ENCODE assay signal across 9 cellular contexts in genomic region chr22:36775589-36775965, GRCh38. TPM values are rescaled to one million over a fixed set of nuclear protein-coding genes. Genes with fewer than 3 reads are reported as not detected.
DNase-seq lines count a peak whose midpoint lies in the region; TF ChIP-seq lines count a peak whose summit lies in the region.
"Had no signal": no experiment of that assay in that cellular context is flagged by ENCODE, and none has a peak within 500 bp of the region (broad histone marks: within the 10 kb centered on the region; RNA-seq: fewer than 3 reads in every experiment).

No MANE protein-coding gene starts in this region.

- peaks cover 6% of the 10 kb centered on the region for H3K27me3 Mint-ChIP-seq in Caco-2 (ENCODE audit: insufficient read depth, unreplicated experiment)

- intact Hi-C loops in Caco-2 (cut with micrococcal nuclease; ENCODE audit: unreplicated experiment) = loop anchor here (10.0 kb wide), 1 partner anchor 251 kb away; the partner anchor contains the start of gene EIF3D
- intact Hi-C loops in ascending aorta (cut with DNase I) = loop anchor here (2.0 to 10.0 kb wide), 4 partner anchors 277 to 769 kb away; partner anchors contain the start of gene KCTD17

- peak in 1 of 2 experiments; percentile 10 for DNase-seq in Caco-2
- DNase-seq in Peyer's patch = peak in 2 of 3 donors; percentile 53 to 66
- peak in 1 of 2 donors; percentile 69 for DNase-seq in ascending aorta (ENCODE audit: low spot score in 2 of 2)
- no peak for DNase-seq in amniotic stem cell (lab: John Stamatoyannopoulos, UW)
- no peak for DNase-seq in occipital lobe (lab: John Stamatoyannopoulos, UW)

- H3K4me3 ChIP-seq in Caco-2 (ENCODE audit: low read depth, low read length) (peak overlapping the region; percentile 68), HEK293 (ENCODE audit: low read depth, low read length) (peak overlapping the region; percentile 90), Peyer's patch (peak overlapping the region; percentile 64 to 97 (median 84)), ascending aorta (peak overlapping the region; percentile 76 to 90), iPS-18c (ENCODE audit: insufficient read depth, low read depth, low read length) (peak overlapping the region; percentile 84), skin epidermis (peak overlapping the region; percentile 65 to 98 (median 94))

- POLR2A ChIA-PET in Caco-2 (lab: Charles Lee) (interaction anchor here (0.6 to 0.9 kb wide), 2 partner anchors 424 to 548 kb away, joined by 3 to 4 read pairs; no protein-coding TSS in a partner anchor), HEK293 (lab: Yijun Ruan, JAX) (interaction anchor here (0.7 to 1.6 kb wide), 19 partner anchors 8 to 424 kb away, joined by 3 to 14 read pairs (median 3); partner anchors contain the start of genes EIF3D, MPST and TST)

- no peaks in the 10 kb centered on the region for H3K36me3 ChIP-seq in Caco-2 (ENCODE audit: control insufficient read depth, insufficient read depth, low read length)
- peaks cover 0 to 10% of the 10 kb centered on the region in 2 experiments; a peak in 2 of 3 replicates for H3K36me3 ChIP-seq in HEK293 (ENCODE audit: control insufficient read depth in 2 of 2, insufficient read depth in 1 of 2, low read length in 2 of 2)
- H3K36me3 ChIP-seq in Peyer's patch = no peaks in the 10 kb centered on the region
- no peaks in the 10 kb centered on the region for H3K36me3 ChIP-seq in ascending aorta

- peak overlapping the region; percentile 81 for H3K4me3 Mint-ChIP-seq in Caco-2 (ENCODE audit: unreplicated experiment)

- no peaks in the 10 kb centered on the region for H3K27me3 ChIP-seq in Caco-2 (replicated peaks; ENCODE audit: control insufficient read depth, insufficient read depth, low read length)
- H3K27me3 ChIP-seq in Peyer's patch = no peaks in the 10 kb centered on the region
- H3K27me3 ChIP-seq in ascending aorta = no peaks in the 10 kb centered on the region

- no peak overlapping the region; the same call in 1 of the 2 replicates for H3K27ac ChIP-seq in HEK293 (ENCODE audit: extremely low read depth, low read depth, low read length)
- H3K27ac ChIP-seq in Peyer's patch = peak overlapping the region; percentile 81 to 96 (median 88)
- H3K27ac ChIP-seq in ascending aorta = peak overlapping the region; percentile 75 to 79
- H3K27ac ChIP-seq in skin epidermis = peak overlapping the region; percentile 65 to 95 (median 90)

- H3K27ac Mint-ChIP-seq in Caco-2 (ENCODE audit: unreplicated experiment) = no peak overlapping the region

- TF ChIP-seq CTCF in Caco-2 (IDR thresholded peaks at IDR 0.05; ENCODE audit: insufficient read depth in 1 of 2, low read depth in 1 of 2, low read length in 1 of 2, severe bottlenecking in 1 of 2, unreplicated experiment in 1 of 2) (no peak), HEK293 (tag by site-specific recombination; IDR thresholded peaks at IDR 0.05) (no peak), Peyer's patch (IDR thresholded peaks at IDR 0.05) (no peak), ascending aorta (IDR thresholded peaks at IDR 0.05) (no peak)

- H3K9me3 ChIP-seq in Caco-2 (no peaks in the 10 kb centered on the region), HEK293 (ENCODE audit: control insufficient read depth, insufficient read depth, low read depth, low read length) (no peaks in the 10 kb centered on the region), Peyer's patch (no peaks in the 10 kb centered on the region), ascending aorta (no peaks in the 10 kb centered on the region), iPS-18c (ENCODE audit: control insufficient read depth, insufficient read depth, low read length) (peaks cover 3% of the 10 kb centered on the region)

- H3K4me1 ChIP-seq in Caco-2 (0 out of 2 replicates have a peak, but pooled peaks cover 5% of the 10 kb centered on the region), HEK293 (ENCODE audit: control insufficient read depth, insufficient read depth, low read length) (peaks cover 4% of the 10 kb centered on the region), Peyer's patch (peaks cover 0 to 9% (median 2%) of the 10 kb centered on the region in 4 donors), ascending aorta (peaks cover 0 to 10% of the 10 kb centered on the region in 2 donors)

- BruUV-seq in Caco-2 (replicated peaks; lab: Mats Ljungman, UMichigan) = no TSS peak

- CTCF ChIA-PET in Caco-2 (lab: Charles Lee) (interaction anchor here (0.5 to 1.9 kb wide), 12 partner anchors 16 to 424 kb away, joined by 3 to 20 read pairs (median 4); partner anchors contain the start of gene CACNG2), HEK293 (lab: Yijun Ruan, JAX) (interaction anchor here (0.5 to 13.6 kb wide), 10 partner anchors 12 to 424 kb away, joined by 3 to 161 read pairs (median 4); no protein-coding TSS in a partner anchor)

- no peak for TF ChIP-seq POLR2A in Peyer's patch (IDR thresholded peaks at IDR 0.05)

- no peaks in the 10 kb centered on the region for H3K36me3 Mint-ChIP-seq in Caco-2 (ENCODE audit: insufficient read depth, unreplicated experiment)

- H3K4me1 Mint-ChIP-seq in Caco-2 (ENCODE audit: low read depth, unreplicated experiment) = peaks cover 5% of the 10 kb centered on the region

- H3K9me3 Mint-ChIP-seq in Caco-2 (ENCODE audit: unreplicated experiment) = peaks cover 9% of the 10 kb centered on the region

TF ChIP-seq in HEK293, 187 proteins besides CTCF, POLR2A, EP300 and RAD21:
- TF ChIP-seq ZBTB7A (tag by site-specific recombination; IDR thresholded peaks at IDR 0.05; ENCODE audit: low read depth) (no peak), FEZF1 (tag by site-specific recombination; IDR thresholded peaks at IDR 0.05) (peak; percentile 39; the same call in 1 of the 2 replicates), PATZ1 (tag by site-specific recombination; IDR thresholded peaks at IDR 0.05) (peak; percentile 30; the same call in 1 of the 2 replicates)

RNA-seq across cellular contexts. Expression of gene IFT27, which starts 0.3 kb away (rescaled TPM):
- total RNA-seq in Caco-2 (2022) (8.3 and 9.2 TPM in 2 replicates), Peyer's patch (10 to 100 TPM; 19.7 to 27.7 (median 22.8) TPM), ascending aorta (2.7 TPM), occipital lobe (16.4 TPM)

RNA-seq across cellular contexts. Expression of gene PVALB, which starts 41.3 kb away (rescaled TPM):
- total RNA-seq in Caco-2 (2022) = not detected in 2 replicates
- total RNA-seq in Peyer's patch = not detected
- not detected for total RNA-seq in ascending aorta
- 0.62 TPM for total RNA-seq in occipital lobe
- total RNA-seq: HT1080 had no signal

Comparison
In these comparisons a context has a peak if more than half of its experiments do, and no peak if none do; other contexts are left out.
1. DNase-seq: peak in Peyer's patch (2 of 3); none in amniotic stem cell (single experiment) and occipital lobe (single experiment).
2. Peak in every context shown above with its lines, with median percentiles within 50 percentile points of each other: H3K4me3 ChIP-seq.